ENCODE assay signal across 1 cellular context in genomic region chr16:84933774-84934571, GRCh38.
TF ChIP-seq lines count a peak whose summit lies in the region.

No MANE protein-coding gene starts in this region.

TF ChIP-seq in IMR-90, 13 proteins besides CTCF, POLR2A, EP300 and RAD21 (continued from another document):
- no peak for TF ChIP-seq RCOR1 (IDR thresholded peaks at IDR 0.05; ENCODE audit: insufficient replicate concordance, low read length)
